Comparison of ENCODE assay signal across 23 cellular contexts in the genomic region with DNA sequence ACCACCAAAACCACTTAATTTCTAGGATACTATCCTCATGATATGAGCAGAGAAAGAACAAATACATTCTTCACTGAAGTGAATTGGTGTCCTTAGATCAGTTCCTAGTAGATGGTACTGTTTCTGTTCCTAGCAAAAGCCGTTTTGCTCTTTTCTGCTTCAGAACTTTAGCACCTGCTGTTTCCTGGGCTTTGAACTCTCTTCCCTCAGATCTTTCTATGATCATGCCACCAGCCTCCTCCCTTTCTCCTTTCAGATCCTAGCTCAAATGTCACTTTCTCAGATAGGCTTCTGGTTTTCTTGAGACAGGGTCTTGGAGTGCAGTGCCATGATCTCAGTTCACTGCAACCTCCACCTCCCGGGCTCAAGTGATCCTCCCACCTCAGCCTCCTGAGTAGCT.
"Had no signal": no experiment of that assay in that cellular context is flagged by ENCODE, and none has a peak within 500 bp of the region (broad histone marks: within the 10 kb centered on the region; RNA-seq: fewer than 3 reads in every experiment).

No MANE protein-coding gene starts in this region.

- H3K4me1 Mint-ChIP-seq: central memory CD8-positive, alpha-beta T cell had no signal

- ATAC-seq: activated CD8-positive, alpha-beta T cell treated with anti-CD3 and anti-CD28 coated beads, Interleukin-2, amount 10 ng/mL, durations not matched to agents 7 days and 5 days had no signal

- H3K27ac Mint-ChIP-seq: activated CD4-positive, alpha-beta T cell treated with anti-CD3 and anti-CD28 coated beads, Interleukin-2, amount 10 ng/mL, durations not matched to agents 24 days and 14 days; activated CD8-positive, alpha-beta T cell treated with anti-CD3 and anti-CD28 coated beads, Interleukin-2, amount 10 ng/mL, durations not matched to agents 7 days and 5 days; activated naive CD8-positive, alpha-beta T cell treated with anti-CD3 and anti-CD28 coated beads, Interleukin-2, amount 10 ng/mL, durations not matched to agents 7 days and 5 days; activated T-cell treated with anti-CD3 and anti-CD28 coated beads, Interleukin-2, amount 50 U/mL, for 24 hours had no signal

- DNase-seq: activated CD4-positive, alpha-beta T cell treated with anti-CD3 and anti-CD28 coated beads, Interleukin-2, amount 10 ng/mL, durations not matched to agents 24 days and 14 days; activated CD4-positive, alpha-beta T cell treated with anti-CD3 and anti-CD28 coated beads, Interleukin-2, amount 50 U/mL, for 48 hours; activated CD8-positive, alpha-beta T cell treated with anti-CD3 and anti-CD28 coated beads, Interleukin-2, amount 10 ng/mL, durations not matched to agents 7 days and 5 days; activated effector memory CD4-positive, alpha-beta T cell treated with Interleukin-2 at 50 U/mL for 16 hours; activated naive CD8-positive, alpha-beta T cell treated with anti-CD3 and anti-CD28 coated beads, Interleukin-2, amount 10 ng/mL, durations not matched to agents 7 days and 5 days; activated T-cell treated with anti-CD3 and anti-CD28 coated beads, Interleukin-2, amount 50 U/mL, for 24 hours; amygdala; KG1; MM.1S; MV-4-11; NCI-H1092; NCI-H1436 treated with DMSO at 0.1 percent for 48 hours; NCI-H1694 treated with DMSO at 0.1 percent for 48 hours; NCI-H2029; NCI-H2171; NCI-H510A; NCI-H526; NCI-H748 treated with DMSO at 0.1 percent for 48 hours; Right ventricle myocardium superior; SW 1271 had no signal

- H3K4me3 Mint-ChIP-seq: activated CD4-positive, alpha-beta T cell treated with anti-CD3 and anti-CD28 coated beads, Interleukin-2, amount 10 ng/mL, durations not matched to agents 24 days and 14 days; activated CD8-positive, alpha-beta T cell treated with anti-CD3 and anti-CD28 coated beads, Interleukin-2, amount 10 ng/mL, durations not matched to agents 7 days and 5 days; activated naive CD8-positive, alpha-beta T cell treated with anti-CD3 and anti-CD28 coated beads, Interleukin-2, amount 10 ng/mL, durations not matched to agents 7 days and 5 days; activated T-cell treated with anti-CD3 and anti-CD28 coated beads, Interleukin-2, amount 50 U/mL, for 24 hours; central memory CD8-positive, alpha-beta T cell had no signal

- H3K4me3 ChIP-seq: ascending aorta, cardiac muscle cell had no signal

- H3K9me3 Mint-ChIP-seq: activated CD4-positive, alpha-beta T cell treated with anti-CD3 and anti-CD28 coated beads, Interleukin-2, amount 10 ng/mL, durations not matched to agents 24 days and 14 days; activated naive CD8-positive, alpha-beta T cell treated with anti-CD3 and anti-CD28 coated beads, Interleukin-2, amount 10 ng/mL, durations not matched to agents 7 days and 5 days; activated T-cell treated with anti-CD3 and anti-CD28 coated beads, Interleukin-2, amount 50 U/mL, for 24 hours; central memory CD8-positive, alpha-beta T cell had no signal
